In the genomic region with DNA sequence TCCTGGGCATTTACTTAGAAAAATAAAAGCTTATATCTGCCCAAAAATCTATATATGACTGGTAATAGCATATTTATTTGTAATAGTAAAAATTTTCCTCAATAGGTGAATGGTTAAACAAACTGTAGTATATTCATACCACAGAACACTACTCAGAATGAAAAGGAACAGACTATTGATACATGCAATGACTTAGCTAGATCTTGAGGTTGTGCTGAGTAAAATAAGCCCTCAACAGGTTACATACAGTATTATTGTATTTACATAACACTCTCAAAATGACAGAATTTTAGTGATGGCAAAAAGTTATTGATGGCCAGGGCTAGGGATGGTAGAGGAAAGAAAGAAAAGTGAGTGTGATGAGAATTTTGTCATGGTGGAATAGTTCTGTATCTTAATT, we compare ENCODE assay signal across 20 cellular contexts.
"Had no signal": no experiment of that assay in that cellular context is flagged by ENCODE, and none has a peak within 500 bp of the region (broad histone marks: within the 10 kb centered on the region; RNA-seq: fewer than 3 reads in every experiment).

No MANE protein-coding gene starts in this region.

- H3K27ac ChIP-seq: epithelial cell of prostate, esophagus muscularis mucosa, gastrocnemius medialis, heart right ventricle, pancreas, suprapubic skin, thyroid gland had no signal

- H3K9me3 ChIP-seq: gastrocnemius medialis, pancreas, suprapubic skin, thyroid gland had no signal

- H3K27me3 ChIP-seq: esophagus muscularis mucosa, gastrocnemius medialis, heart right ventricle, pancreas, suprapubic skin, thyroid gland had no signal

- FAIRE-seq: islet of Langerhans, pancreas, small intestine, urothelium cell line had no signal

- H3K4me3 ChIP-seq: esophagus muscularis mucosa, gastrocnemius medialis, heart right ventricle, pancreas, suprapubic skin, thyroid gland had no signal

- ATAC-seq: effector memory CD8-positive, alpha-beta T cell; gastrocnemius medialis; heart right ventricle; left lobe of liver; natural killer cell; pancreas; right cardiac atrium; stimulated activated effector memory CD8-positive, alpha-beta T cell treated with anti-CD3 and anti-CD28 coated beads, Interleukin-12 subunit alpha, Interleukin-12 subunit beta, amount 100 ng/mL, for 72 hours; stimulated activated naive CD8-positive, alpha-beta T cell treated with anti-CD3 and anti-CD28 coated beads, Interleukin-15, Interleukin-2, amounts not matched to agents 100 U/mL and 50 U/mL, for 24 hours had no signal

- H3K4me1 ChIP-seq: esophagus muscularis mucosa, gastrocnemius medialis, heart right ventricle, pancreas, suprapubic skin, thyroid gland had no signal

- DNase-seq: effector memory CD8-positive, alpha-beta T cell; gastrocnemius medialis; heart right ventricle; hypothalamus; natural killer cell; occipital lobe; pancreas; right cardiac atrium; small intestine; stimulated activated CD4-positive, alpha-beta T cell treated with anti-CD3 and anti-CD28 coated beads, Interleukin-4, amount 100 ng/mL, for 1 hour; stimulated activated CD8-positive, alpha-beta memory T cell treated with anti-CD3 and anti-CD28 coated beads, Interleukin-4, amount 100 ng/mL, for 48 hours; stimulated activated naive CD8-positive, alpha-beta T cell treated with anti-CD3 and anti-CD28 coated beads, Interleukin-15, Interleukin-2, amounts not matched to agents 100 U/mL and 50 U/mL, for 24 hours; thyroid gland had no signal

- H3K36me3 ChIP-seq: esophagus muscularis mucosa, gastrocnemius medialis, heart right ventricle, pancreas, suprapubic skin, thyroid gland had no signal
